ENCODE assay signal across 18 cellular contexts in genomic region chr4:7199129-7199725, GRCh38. TPM values are rescaled to one million over a fixed set of nuclear protein-coding genes. Genes with fewer than 3 reads are reported as not detected.
"Had no signal": no experiment of that assay in that cellular context is flagged by ENCODE, and none has a peak within 500 bp of the region (broad histone marks: within the 10 kb centered on the region; RNA-seq: fewer than 3 reads in every experiment).

No MANE protein-coding gene starts in this region.

- H3K36me3 ChIP-seq: neural progenitor cell, pancreas, uterus had no signal

- H3K4me1 Mint-ChIP-seq: activated CD4-positive, alpha-beta T cell treated with anti-CD3 and anti-CD28 coated beads, Interleukin-2, amount 10 ng/mL, durations not matched to agents 7 days and 5 days; activated naive CD4-positive, alpha-beta T cell treated with anti-CD3 and anti-CD28 coated beads, Interleukin-2, amount 50 U/mL, for 24 hours; central memory CD8-positive, alpha-beta T cell; stimulated activated naive B cell treated with anti-CD40 and anti-IgM and Interleukin-4, amounts not matched to agents 10 μg/mL and 1 μg/mL and 100 μg/mL, for 72 hours had no signal

- H3K4me1 ChIP-seq: body of pancreas, pancreas had no signal

- H3K4me3 ChIP-seq: body of pancreas, neural progenitor cell, pancreas, smooth muscle cell, uterus had no signal

- H3K27me3 ChIP-seq: uterus had no signal

- H3K27ac Mint-ChIP-seq: activated CD4-positive, alpha-beta T cell treated with anti-CD3 and anti-CD28 coated beads, Interleukin-2, amount 10 ng/mL, durations not matched to agents 7 days and 5 days; activated naive CD4-positive, alpha-beta T cell treated with anti-CD3 and anti-CD28 coated beads, Interleukin-2, amount 50 U/mL, for 24 hours; dendritic cell treated with granulocyte-macrophage colony-stimulating factor and Interleukin-4, amounts not matched to agents 40 ng/mL and 50 ng/mL, for 4 days; neural progenitor cell; stimulated activated naive B cell treated with anti-CD40 and anti-IgM and Interleukin-4, amounts not matched to agents 10 μg/mL and 1 μg/mL and 100 μg/mL, for 72 hours; T-helper 1 cell treated with Interleukin-12 subunit alpha and Interleukin-12 subunit beta and Interleukin-4 antibody, amounts not matched to agents 30 μg/mL and 1 μg/mL, for 36 hours; WTC11 had no signal

- H3K9me3 Mint-ChIP-seq: activated CD4-positive, alpha-beta T cell treated with anti-CD3 and anti-CD28 coated beads, Interleukin-2, amount 10 ng/mL, durations not matched to agents 7 days and 5 days; activated naive CD4-positive, alpha-beta T cell treated with anti-CD3 and anti-CD28 coated beads, Interleukin-2, amount 50 U/mL, for 24 hours; central memory CD8-positive, alpha-beta T cell; dendritic cell treated with granulocyte-macrophage colony-stimulating factor and Interleukin-4, amounts not matched to agents 40 ng/mL and 50 ng/mL, for 4 days; neural progenitor cell; stimulated activated naive B cell treated with anti-CD40 and anti-IgM and Interleukin-4, amounts not matched to agents 10 μg/mL and 1 μg/mL and 100 μg/mL, for 72 hours; T-helper 1 cell treated with Interleukin-12 subunit alpha and Interleukin-12 subunit beta and Interleukin-4 antibody, amounts not matched to agents 30 μg/mL and 1 μg/mL, for 36 hours had no signal

- H3K4me3 Mint-ChIP-seq: activated CD4-positive, alpha-beta T cell treated with anti-CD3 and anti-CD28 coated beads, Interleukin-2, amount 10 ng/mL, durations not matched to agents 7 days and 5 days; activated naive CD4-positive, alpha-beta T cell treated with anti-CD3 and anti-CD28 coated beads, Interleukin-2, amount 50 U/mL, for 24 hours; central memory CD8-positive, alpha-beta T cell; dendritic cell treated with granulocyte-macrophage colony-stimulating factor and Interleukin-4, amounts not matched to agents 40 ng/mL and 50 ng/mL, for 4 days; neural progenitor cell; stimulated activated naive B cell treated with anti-CD40 and anti-IgM and Interleukin-4, amounts not matched to agents 10 μg/mL and 1 μg/mL and 100 μg/mL, for 72 hours; T-helper 1 cell treated with Interleukin-12 subunit alpha and Interleukin-12 subunit beta and Interleukin-4 antibody, amounts not matched to agents 30 μg/mL and 1 μg/mL, for 36 hours; WTC11 had no signal

- ATAC-seq: body of pancreas; esophagus mucosa; left colon; pancreas; SK-N-SH treated with all-trans-retinoic acid at 6 μM for 48 hours; stimulated activated naive B cell treated with anti-CD40 and anti-IgM and Interleukin-4, amounts not matched to agents 10 μg/mL and 1 μg/mL and 100 μg/mL, for 72 hours; WTC11 had no signal

- DNase-seq: activated CD4-positive, alpha-beta T cell treated with anti-CD3 and anti-CD28 coated beads, Interleukin-2, amount 10 ng/mL, durations not matched to agents 7 days and 5 days; activated CD8-positive, alpha-beta memory T cell treated with anti-CD3 and anti-CD28 coated beads for 24 hours; body of pancreas; hypothalamus; mesenchymal stem cell; stimulated activated naive B cell treated with anti-CD40 and anti-IgM and Interleukin-4, amounts not matched to agents 10 μg/mL and 1 μg/mL and 100 μg/mL, for 72 hours had no signal

- H3K27ac ChIP-seq: body of pancreas, neural progenitor cell, pancreas, uterus had no signal

- H3K9me3 ChIP-seq: body of pancreas, pancreas, uterus had no signal

RNA-seq across cellular contexts. Expression of gene SORCS2, which starts 6.9 kb away (rescaled TPM):
- total RNA-seq: activated CD4-positive, alpha-beta T cell treated with anti-CD3 and anti-CD28 coated beads, Interleukin-2, amount 10 ng/mL, durations not matched to agents 7 days and 5 days had no signal
